9 cellular contexts compared by ENCODE assay signal in the genomic region with DNA sequence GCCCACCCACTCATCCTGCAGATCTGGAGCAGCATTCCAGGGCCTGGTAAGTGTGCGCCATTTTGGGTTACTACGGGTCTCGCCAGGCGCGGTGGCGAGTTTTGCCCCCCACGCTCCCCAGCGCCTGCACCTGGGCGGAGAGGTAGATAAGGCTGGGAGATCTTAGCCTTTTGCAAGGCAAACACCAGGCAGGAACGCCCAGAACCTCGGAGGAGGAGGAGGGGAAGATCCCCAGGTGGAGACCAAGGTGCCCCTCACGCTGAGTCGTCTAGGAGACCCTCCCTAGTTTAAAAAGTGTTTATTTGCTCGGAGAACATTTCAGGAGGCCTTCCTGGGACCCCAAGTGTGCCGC. TPM values are rescaled to one million over a fixed set of nuclear protein-coding genes. Genes with fewer than 3 reads are reported as not detected.
DNase-seq lines count a peak whose midpoint lies in the region; ATAC-seq and TF ChIP-seq lines count a peak whose summit lies in the region.
"Had no signal": no experiment of that assay in that cellular context is flagged by ENCODE, and none has a peak within 500 bp of the region (broad histone marks: within the 10 kb centered on the region; RNA-seq: fewer than 3 reads in every experiment).

No MANE protein-coding gene starts in this region.

- ATAC-seq in activated T-cell treated with anti-CD3 and anti-CD28 coated beads, Interleukin-2, amount 50 U/mL, for 4 hours = no peak
- ATAC-seq in thoracic aorta (ENCODE audit: insufficient number of reproducible peaks, low FRiP score, low read depth) (no peak), GM19397 (IDR thresholded peaks at IDR 0.05; ENCODE audit: unreplicated experiment) (no peak)

- peaks cover 16% of the 10 kb centered on the region for H3K4me1 Mint-ChIP-seq in activated T-cell treated with anti-CD3 and anti-CD28 coated beads, Interleukin-2, amount 50 U/mL, for 24 hours (ENCODE audit: low read depth)
- peaks cover 8% of the 10 kb centered on the region for H3K4me1 Mint-ChIP-seq in activated T-cell treated with anti-CD3 and anti-CD28 coated beads, Interleukin-2, amount 50 U/mL, for 4 hours (ENCODE audit: low read depth)

- H3K27me3 ChIP-seq in breast epithelium = peaks cover 0 to 15% of the 10 kb centered on the region in 2 donors
- H3K27me3 ChIP-seq in mesenchymal stem cell (ENCODE audit: control insufficient read depth in 1 of 2, insufficient read depth in 1 of 2, low read length in 2 of 2) = peaks cover 4 to 71% of the 10 kb centered on the region in 2 experiments
- H3K27me3 ChIP-seq in thoracic aorta (replicated peaks; ENCODE audit: insufficient read depth) = no peaks in the 10 kb centered on the region

- H3K9me3 ChIP-seq in breast epithelium (no peaks in the 10 kb centered on the region), mesenchymal stem cell (ENCODE audit: control insufficient read depth, low read length) (no peaks in the 10 kb centered on the region), thoracic aorta (no peaks in the 10 kb centered on the region)

- no peak overlapping the region for H3K14ac ChIP-seq in mesenchymal stem cell (ENCODE audit: low read length in 2 of 2)

- H3K27ac Mint-ChIP-seq in activated T-cell treated with anti-CD3 and anti-CD28 coated beads, Interleukin-2, amount 50 U/mL, for 24 hours = no peak overlapping the region

- TF ChIP-seq CTCF in breast epithelium (IDR thresholded peaks at IDR 0.05) = no peak
- no peak for TF ChIP-seq CTCF in thoracic aorta (IDR thresholded peaks at IDR 0.05)

- no peaks in the 10 kb centered on the region for H3K36me3 ChIP-seq in breast epithelium
- H3K36me3 ChIP-seq in mesenchymal stem cell (ENCODE audit: control insufficient read depth in 1 of 2, insufficient read depth in 2 of 2, low read depth in 1 of 2, low read length in 2 of 2) = no peaks in the 10 kb centered on the region
- no peaks in the 10 kb centered on the region for H3K36me3 ChIP-seq in thoracic aorta

- H3K9me3 Mint-ChIP-seq in activated T-cell treated with anti-CD3 and anti-CD28 coated beads, Interleukin-2, amount 50 U/mL, for 24 hours = no peaks in the 10 kb centered on the region
- no peaks in the 10 kb centered on the region for H3K9me3 Mint-ChIP-seq in activated T-cell treated with anti-CD3 and anti-CD28 coated beads, Interleukin-2, amount 50 U/mL, for 4 hours

- H3K79me1 ChIP-seq in mesenchymal stem cell (replicated peaks; ENCODE audit: low read length, poor library complexity, severe bottlenecking) = peaks cover 3% of the 10 kb centered on the region

- H3K4ac ChIP-seq in mesenchymal stem cell (ENCODE audit: low read depth in 1 of 2, low read length in 2 of 2) = no peak overlapping the region

- H2AFZ ChIP-seq in mesenchymal stem cell (ENCODE audit: low read depth, low read length) = no peak overlapping the region

- H3K27ac ChIP-seq in breast epithelium (no peak overlapping the region), mesenchymal stem cell (ENCODE audit: low read length, poor library complexity, severe bottlenecking) (no peak overlapping the region), thoracic aorta (peak overlapping the region; percentile 77 to 95)

- H2AK5ac ChIP-seq in mesenchymal stem cell (ENCODE audit: low read length, severe bottlenecking) = no peak overlapping the region

- peaks cover 0 to 4% of the 10 kb centered on the region in 2 donors for H3K4me1 ChIP-seq in breast epithelium
- peaks cover 20% of the 10 kb centered on the region for H3K4me1 ChIP-seq in mesenchymal stem cell (ENCODE audit: control insufficient read depth, insufficient read depth, low read depth, low read length)
- H3K4me1 ChIP-seq in thoracic aorta (ENCODE audit: control insufficient read depth in 1 of 2, low read depth in 2 of 2) = peaks cover 16 to 44% of the 10 kb centered on the region in 2 donors

- no peak overlapping the region for H2BK12ac ChIP-seq in mesenchymal stem cell (ENCODE audit: low read length in 2 of 2)

- 36% methylated on average over 15 of the region's 15 CpGs for WGBS in mesenchymal stem cell

- DNase-seq in activated T-cell treated with anti-CD3 and anti-CD28 coated beads, Interleukin-2, amount 50 U/mL, for 24 hours = no peak
- no peak for DNase-seq in activated T-cell treated with anti-CD3 and anti-CD28 coated beads, Interleukin-2, amount 50 U/mL, for 4 hours
- DNase-seq in breast epithelium (ENCODE audit: low spot score in 2 of 2) (no peak), mesenchymal stem cell (no peak), thoracic aorta (ENCODE audit: low spot score) (no peak), NCI-H2196 (lab: John Stamatoyannopoulos, UW; ENCODE audit: unreplicated experiment) (no peak), NCI-H146 treated with DMSO at 0.1 percent for 48 hours (lab: John Stamatoyannopoulos, UW; ENCODE audit: unreplicated experiment) (no peak)
- DNase-seq: activated gamma-delta T cell had no signal

- no peak overlapping the region for H4K8ac ChIP-seq in mesenchymal stem cell (ENCODE audit: low read length)

- no peak overlapping the region for H2BK15ac ChIP-seq in mesenchymal stem cell (ENCODE audit: low read depth, poor library complexity, severe bottlenecking)

- peaks cover 52% of the 10 kb centered on the region for H3K27me3 Mint-ChIP-seq in activated T-cell treated with anti-CD3 and anti-CD28 coated beads, Interleukin-2, amount 50 U/mL, for 24 hours
- peaks cover 39% of the 10 kb centered on the region for H3K27me3 Mint-ChIP-seq in activated T-cell treated with anti-CD3 and anti-CD28 coated beads, Interleukin-2, amount 50 U/mL, for 4 hours (ENCODE audit: low read depth)

- H2BK120ac ChIP-seq in mesenchymal stem cell (ENCODE audit: low read depth, low read length) = no peak overlapping the region

- H3K18ac ChIP-seq in mesenchymal stem cell (ENCODE audit: low read depth in 1 of 2, low read length in 2 of 2) = peak overlapping the region in 1 of 2 experiments; percentile 66

- H3K23ac ChIP-seq in mesenchymal stem cell (ENCODE audit: low read length in 2 of 2) = no peak overlapping the region

- no peak overlapping the region for H3K9ac ChIP-seq in mesenchymal stem cell (ENCODE audit: low read length)

- no peak overlapping the region for H2BK5ac ChIP-seq in mesenchymal stem cell (ENCODE audit: low read depth, low read length, poor library complexity, severe bottlenecking)

- H3K4me2 ChIP-seq in mesenchymal stem cell (ENCODE audit: low read length, poor library complexity, severe bottlenecking) = peak overlapping the region; percentile 84

- no peak overlapping the region for H4K91ac ChIP-seq in mesenchymal stem cell (ENCODE audit: low read length)

- H3K4me3 ChIP-seq in breast epithelium (peak overlapping the region in 2 of 3 donors; percentile 50 to 65), mesenchymal stem cell (ENCODE audit: insufficient read depth in 1 of 2, low read depth in 1 of 2, low read length in 2 of 2) (peak overlapping the region in 1 of 2 experiments; percentile 62), thoracic aorta (peak overlapping the region; percentile 78)

- no peaks in the 10 kb centered on the region for H3K36me3 Mint-ChIP-seq in activated T-cell treated with anti-CD3 and anti-CD28 coated beads, Interleukin-2, amount 50 U/mL, for 24 hours (ENCODE audit: low read depth)
- H3K36me3 Mint-ChIP-seq in activated T-cell treated with anti-CD3 and anti-CD28 coated beads, Interleukin-2, amount 50 U/mL, for 4 hours (ENCODE audit: insufficient read depth) = no peaks in the 10 kb centered on the region

- intact Hi-C loops in breast epithelium (cut with DNase I; ENCODE audit: low total_unique reads) = no loop called here

- no peak for TF ChIP-seq POLR2A in breast epithelium (IDR thresholded peaks at IDR 0.05)

- peak overlapping the region; percentile 7 for H3K4me3 Mint-ChIP-seq in activated T-cell treated with anti-CD3 and anti-CD28 coated beads, Interleukin-2, amount 50 U/mL, for 24 hours
- no peak overlapping the region for H3K4me3 Mint-ChIP-seq in activated T-cell treated with anti-CD3 and anti-CD28 coated beads, Interleukin-2, amount 50 U/mL, for 4 hours

RNA-seq across cellular contexts. Expression of a gene that starts 0.4 kb away (rescaled TPM):
- under 1 TPM; 0.43 to 0.53 (median 0.46) TPM for total RNA-seq in activated T-cell treated with anti-CD3 and anti-CD28 coated beads, Interleukin-2, amount 50 U/mL, for 4 hours
- 10 to 100 TPM in 1 of 3 donors, 1 to 10 TPM in 1, not detected in 1; 8.2 to 25.9 TPM for total RNA-seq in breast epithelium
- polyA plus RNA-seq in mesenchymal stem cell (2013, experiment 1 of 2) = 3.1 TPM
- 4.3 TPM for polyA plus RNA-seq in mesenchymal stem cell (2013, experiment 2 of 2)
- 100 to 1,000 TPM; 246 to 525 TPM for total RNA-seq in thoracic aorta

Comparison
In these comparisons a context has a peak if more than half of its experiments do, and no peak if none do; other contexts are left out.
1. H3K27ac ChIP-seq: peak in thoracic aorta (2 of 2); none in breast epithelium (0 of 2) and mesenchymal stem cell (single experiment).
2. RNA of a gene that starts 0.4 kb away (total RNA-seq): 246 to 525 TPM in thoracic aorta; 8.2 to 25.9 TPM in breast epithelium and 0.43 to 0.53 TPM in activated T-cell treated with anti-CD3 and anti-CD28 coated beads, Interleukin-2, amount 50 U/mL, for 4 hours; every median in the first group is over 4 times any median in the second.